ENCODE assay signal across 17 cellular contexts in the genomic region with DNA sequence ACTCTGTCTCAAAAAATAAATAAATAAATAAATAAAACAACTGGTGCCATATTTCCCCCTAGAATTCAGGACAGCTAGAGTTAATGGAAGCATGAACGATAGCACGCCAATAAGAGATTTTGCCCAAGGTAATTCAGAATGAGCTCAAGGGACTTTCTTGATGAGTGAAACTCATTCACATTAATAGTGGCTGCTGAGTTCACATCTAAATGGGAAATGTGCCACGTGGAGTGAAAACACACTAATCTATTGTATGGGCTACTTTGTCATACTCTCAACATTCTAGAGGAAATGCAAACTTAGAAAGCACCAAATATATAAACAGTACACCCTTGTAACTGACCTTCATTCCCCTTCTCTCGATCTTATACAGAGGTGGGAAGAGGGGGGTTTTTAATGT.
"Had no signal": no experiment of that assay in that cellular context is flagged by ENCODE, and none has a peak within 500 bp of the region (broad histone marks: within the 10 kb centered on the region; RNA-seq: fewer than 3 reads in every experiment).

No MANE protein-coding gene starts in this region.

- ATAC-seq: effector memory CD8-positive, alpha-beta T cell; left cardiac atrium; naive thymus-derived CD4-positive, alpha-beta T cell; sciatic nerve; stimulated activated naive B cell treated with anti-CD40 and anti-IgM and Interleukin-4, amounts not matched to agents 10 μg/mL and 1 μg/mL and 100 μg/mL, for 72 hours; stimulated activated naive CD8-positive, alpha-beta T cell treated with anti-CD3 and anti-CD28 coated beads, Interleukin-15, amount 100 ng/mL, for 72 hours; upper lobe of right lung had no signal

- H3K4me3 Mint-ChIP-seq: effector memory CD8-positive, alpha-beta T cell; naive thymus-derived CD4-positive, alpha-beta T cell; nephron progenitor cell; stimulated activated naive B cell treated with anti-CD40 and anti-IgM and Interleukin-4, amounts not matched to agents 10 μg/mL and 1 μg/mL and 100 μg/mL, for 72 hours; stimulated activated naive CD8-positive, alpha-beta T cell treated with anti-CD3 and anti-CD28 coated beads, Interleukin-15, amount 100 ng/mL, for 72 hours had no signal

- H3K36me3 Mint-ChIP-seq: naive thymus-derived CD4-positive, alpha-beta T cell; stimulated activated naive B cell treated with anti-CD40 and anti-IgM and Interleukin-4, amounts not matched to agents 10 μg/mL and 1 μg/mL and 100 μg/mL, for 72 hours had no signal

- H3K27ac Mint-ChIP-seq: effector memory CD8-positive, alpha-beta T cell; naive thymus-derived CD4-positive, alpha-beta T cell; nephron progenitor cell; stimulated activated naive B cell treated with anti-CD40 and anti-IgM and Interleukin-4, amounts not matched to agents 10 μg/mL and 1 μg/mL and 100 μg/mL, for 72 hours; stimulated activated naive CD8-positive, alpha-beta T cell treated with anti-CD3 and anti-CD28 coated beads, Interleukin-15, amount 100 ng/mL, for 72 hours had no signal

- DNase-seq: effector memory CD8-positive, alpha-beta T cell; esophagus squamous epithelium; foreskin fibroblast; head of caudate nucleus; kidney; left cardiac atrium; left ventricle myocardium inferior; mesendoderm; naive thymus-derived CD4-positive, alpha-beta T cell; nephron progenitor cell; stimulated activated CD4-positive, alpha-beta T cell treated with anti-CD3 and anti-CD28 coated beads, Interleukin-2, amount 100 ng/mL, for 24 hours; stimulated activated CD4-positive, alpha-beta T cell treated with anti-CD3 and anti-CD28 coated beads, Interleukin-4, amount 100 ng/mL, for 4 hours; stimulated activated naive B cell treated with anti-CD40 and anti-IgM and Interleukin-4, amounts not matched to agents 10 μg/mL and 1 μg/mL and 100 μg/mL, for 72 hours; stimulated activated naive CD8-positive, alpha-beta T cell treated with anti-CD3 and anti-CD28 coated beads, Interleukin-15, amount 100 ng/mL, for 72 hours; testis; upper lobe of right lung had no signal

- H3K9me3 Mint-ChIP-seq: effector memory CD8-positive, alpha-beta T cell; naive thymus-derived CD4-positive, alpha-beta T cell; nephron progenitor cell; stimulated activated naive B cell treated with anti-CD40 and anti-IgM and Interleukin-4, amounts not matched to agents 10 μg/mL and 1 μg/mL and 100 μg/mL, for 72 hours; stimulated activated naive CD8-positive, alpha-beta T cell treated with anti-CD3 and anti-CD28 coated beads, Interleukin-15, amount 100 ng/mL, for 72 hours had no signal

- H3K4me1 Mint-ChIP-seq: naive thymus-derived CD4-positive, alpha-beta T cell; nephron progenitor cell; stimulated activated naive B cell treated with anti-CD40 and anti-IgM and Interleukin-4, amounts not matched to agents 10 μg/mL and 1 μg/mL and 100 μg/mL, for 72 hours; stimulated activated naive CD8-positive, alpha-beta T cell treated with anti-CD3 and anti-CD28 coated beads, Interleukin-15, amount 100 ng/mL, for 72 hours had no signal
